Comparison of ENCODE assay signal across 13 cellular contexts in the genomic region with DNA sequence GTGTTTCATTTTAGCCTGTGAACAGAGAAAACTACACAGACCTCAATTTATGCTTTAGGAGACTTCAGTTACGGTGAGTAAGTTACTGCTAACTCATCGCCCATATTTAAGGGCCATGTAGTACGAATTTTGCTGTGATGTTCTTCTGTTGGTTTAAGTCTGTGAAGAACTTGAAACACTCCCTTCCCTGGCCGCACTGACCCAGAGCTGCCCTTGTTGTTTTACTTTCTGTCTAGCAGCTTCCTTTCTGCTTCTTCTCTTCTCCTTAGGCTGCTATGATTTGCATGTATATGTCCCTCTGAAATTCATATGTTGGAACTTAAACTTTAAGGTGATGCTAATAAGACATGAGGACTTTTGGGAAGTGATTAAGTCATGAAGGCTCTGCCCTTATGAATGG.
DNase-seq lines count a peak whose midpoint lies in the region; ATAC-seq and TF ChIP-seq lines count a peak whose summit lies in the region.
"Had no signal": no experiment of that assay in that cellular context is flagged by ENCODE, and none has a peak within 500 bp of the region (broad histone marks: within the 10 kb centered on the region; RNA-seq: fewer than 3 reads in every experiment).

No MANE protein-coding gene starts in this region.

- H4K20me1 ChIP-seq in osteoblast (ENCODE audit: insufficient read depth, low read length) (no peaks in the 10 kb centered on the region), PC-9 (ENCODE audit: insufficient read depth) (no peaks in the 10 kb centered on the region)

- peak overlapping the region; percentile 22 for H3K27ac ChIP-seq in brain microvascular endothelial cell
- no peak overlapping the region for H3K27ac ChIP-seq in osteoblast (ENCODE audit: low read depth, low read length)
- H3K27ac ChIP-seq in PC-9, result no peak overlapping the region
- no peak overlapping the region for H3K27ac ChIP-seq in right cardiac atrium (ENCODE audit: low read length)

- CTCF ChIA-PET in PC-9 (lab: Charles Lee), result no interaction called here

- intact Hi-C loops in PC-9 (cut with micrococcal nuclease; ENCODE audit: unreplicated experiment), result no loop called here
- intact Hi-C loops in right cardiac atrium (cut with DNase I), result loop anchor here in 1 of 4 donors (2.0 kb wide), 1 partner anchor 21 kb away; no protein-coding TSS in a partner anchor

- H3K36me3 ChIP-seq in brain microvascular endothelial cell (replicated peaks), result no peaks in the 10 kb centered on the region
- H3K36me3 ChIP-seq in osteoblast (ENCODE audit: insufficient read depth, low read length), result no peaks in the 10 kb centered on the region
- no peaks in the 10 kb centered on the region for H3K36me3 ChIP-seq in PC-9 (ENCODE audit: low read depth)

- no TSS peak for BruUV-seq in PC-9 (replicated peaks; lab: Mats Ljungman, UMichigan)

- H2AFZ ChIP-seq in osteoblast (ENCODE audit: low read length), result peak overlapping the region; percentile 54
- no peak overlapping the region for H2AFZ ChIP-seq in PC-9

- no peak overlapping the region for H3K4me3 ChIP-seq in brain microvascular endothelial cell (ENCODE audit: low read depth, low read length)
- H3K4me3 ChIP-seq in osteoblast (ENCODE audit: insufficient read depth, low read length), result no peak overlapping the region
- no peak overlapping the region for H3K4me3 ChIP-seq in PC-9
- H3K4me3 ChIP-seq in right cardiac atrium (ENCODE audit: low read length), result no peak overlapping the region

- in situ Hi-C loops in brain microvascular endothelial cell (cut with HindIII; ENCODE audit: low pct_ligation_motif_present, low sequenced_read_pairs), result no loop called here

- no peaks in the 10 kb centered on the region for H3F3A ChIP-seq in PC-9 (ENCODE audit: insufficient read depth, low read depth)

- H3K9me3 ChIP-seq in osteoblast (ENCODE audit: low read depth, low read length) (no peaks in the 10 kb centered on the region), PC-9 (ENCODE audit: insufficient read depth, low read depth) (peaks cover 15% of the 10 kb centered on the region; the same call in 1 of the 2 replicates), right cardiac atrium (ENCODE audit: control insufficient read depth, low read length) (no peaks in the 10 kb centered on the region)

- POLR2A ChIA-PET in PC-9 (lab: Charles Lee; ENCODE audit: unreplicated experiment), result no interaction called here

- H3K27me3 ChIP-seq in brain microvascular endothelial cell (replicated peaks), result no peaks in the 10 kb centered on the region
- H3K27me3 ChIP-seq in osteoblast (ENCODE audit: insufficient read depth, low read length), result no peaks in the 10 kb centered on the region
- H3K27me3 ChIP-seq in PC-9 (ENCODE audit: insufficient read depth, low read depth), result no peaks in the 10 kb centered on the region
- no peaks in the 10 kb centered on the region for H3K27me3 ChIP-seq in right cardiac atrium (ENCODE audit: control insufficient read depth, insufficient read depth)

- no peak for ATAC-seq in right cardiac atrium
- ATAC-seq: HCT116 had no signal

- H3K4me2 ChIP-seq in osteoblast (ENCODE audit: insufficient read depth, low read length), result peak overlapping the region; percentile 22
- no peak overlapping the region for H3K4me2 ChIP-seq in PC-9

- WGBS in right cardiac atrium, result 88% methylated on average over 4 of the region's 4 CpGs

- no peaks in the 10 kb centered on the region for H3K9me2 ChIP-seq in PC-9 (ENCODE audit: insufficient read depth)

- H3K79me2 ChIP-seq in osteoblast (ENCODE audit: insufficient read depth, low read length), result no peaks in the 10 kb centered on the region
- H3K79me2 ChIP-seq in PC-9 (ENCODE audit: low read depth), result no peaks in the 10 kb centered on the region

- peaks cover 25% of the 10 kb centered on the region for H3K4me1 ChIP-seq in osteoblast (ENCODE audit: insufficient read depth, low read length)
- H3K4me1 ChIP-seq in PC-9 (replicated peaks; ENCODE audit: insufficient read depth), result peaks cover 9% of the 10 kb centered on the region
- no peaks in the 10 kb centered on the region for H3K4me1 ChIP-seq in right cardiac atrium (ENCODE audit: control insufficient read depth, insufficient read depth, low read length)

- no peak for TF ChIP-seq CTCF in brain microvascular endothelial cell (IDR thresholded peaks at IDR 0.05; ENCODE audit: low read depth, low read length, missing control alignments)
- TF ChIP-seq CTCF in osteoblast (IDR thresholded peaks at IDR 0.05; ENCODE audit: extremely low read depth, low read depth, low read length), result no peak
- no peak for TF ChIP-seq CTCF in PC-9 (conservative IDR thresholded peaks at IDR 0.05)

- DNase-seq in M059J (ENCODE audit: low read depth) (peak; percentile 33), brain microvascular endothelial cell (peak; percentile 22), iris pigment epithelial cell (ENCODE audit: low read depth) (peak; percentile 38), osteoblast (ENCODE audit: insufficient read length, low spot score, missing footprints) (no peak), PC-9 (no peak), NCI-H2196 treated with DMSO at 0.1 percent for 48 hours (lab: John Stamatoyannopoulos, UW; ENCODE audit: unreplicated experiment) (no peak), right cardiac atrium (no peak)
- no peak for DNase-seq in activated CD4-positive, alpha-beta T cell treated with anti-CD3 and anti-CD28 coated beads, Interleukin-2, amount 50 U/mL, for 48 hours
- DNase-seq: C1 segment of cervical spinal cord; Calu3; CD4-positive, alpha-beta T cell; DMS 273 treated with DMSO at 0.1 percent for 48 hours had no signal

Comparison
In these comparisons a context has a peak if more than half of its experiments do, and no peak if none do; other contexts are left out.
1. DNase-seq: peak in M059J (single experiment), brain microvascular endothelial cell (single experiment) and iris pigment epithelial cell (single experiment); none in osteoblast (single experiment), PC-9 (0 of 2), NCI-H2196 treated with DMSO at 0.1 percent for 48 hours (single experiment), right cardiac atrium (0 of 3) and activated CD4-positive, alpha-beta T cell treated with anti-CD3 and anti-CD28 coated beads, Interleukin-2, amount 50 U/mL, for 48 hours (0 of 2).